Comparison of ENCODE assay signal across 7 cellular contexts in the genomic region with DNA sequence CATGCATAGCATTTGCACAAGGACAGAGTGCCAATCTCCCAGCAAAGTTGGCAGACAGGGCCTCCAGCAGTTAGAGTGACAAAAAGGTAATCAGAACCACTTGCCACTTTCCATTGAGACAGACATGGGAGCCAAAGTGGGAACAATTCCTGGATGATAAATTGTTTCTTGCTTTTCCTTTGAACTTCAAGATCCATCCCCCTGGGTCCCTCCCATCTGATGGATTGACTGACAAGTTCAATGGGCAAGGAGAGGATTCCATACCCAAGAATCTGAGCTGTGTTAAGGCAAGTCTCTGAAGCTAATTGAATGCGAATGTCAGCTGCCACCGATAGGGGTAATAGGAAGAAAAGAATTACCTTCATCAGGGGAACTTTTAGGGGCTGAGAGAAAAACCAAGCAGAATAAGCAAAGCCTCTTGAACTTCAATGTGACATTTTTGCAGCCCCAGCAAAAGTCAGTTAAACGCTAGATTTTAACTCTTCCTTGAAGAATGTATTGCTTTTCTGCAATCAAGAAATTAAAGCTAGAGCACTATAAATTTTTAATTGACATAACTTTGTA.
"Had no signal": no experiment of that assay in that cellular context is flagged by ENCODE, and none has a peak within 500 bp of the region (broad histone marks: within the 10 kb centered on the region; RNA-seq: fewer than 3 reads in every experiment).

No MANE protein-coding gene starts in this region.

- H3K36me3 Mint-ChIP-seq: IgD-negative memory B cell had no signal

- H3K4me3 ChIP-seq: K562 had no signal

- H3K4me1 Mint-ChIP-seq: IgD-negative memory B cell had no signal

- ATAC-seq: HepG2, K562 had no signal

- H3K27ac Mint-ChIP-seq: IgD-negative memory B cell had no signal

- H3K4me3 Mint-ChIP-seq: IgD-negative memory B cell had no signal

- H3K27ac ChIP-seq: HL-60 had no signal

- DNase-seq: IMR-90, KBM-7 had no signal

- FAIRE-seq: HepG2, HTR-8/SVneo, K562 had no signal
